ENCODE assay signal across 14 cellular contexts in the genomic region with DNA sequence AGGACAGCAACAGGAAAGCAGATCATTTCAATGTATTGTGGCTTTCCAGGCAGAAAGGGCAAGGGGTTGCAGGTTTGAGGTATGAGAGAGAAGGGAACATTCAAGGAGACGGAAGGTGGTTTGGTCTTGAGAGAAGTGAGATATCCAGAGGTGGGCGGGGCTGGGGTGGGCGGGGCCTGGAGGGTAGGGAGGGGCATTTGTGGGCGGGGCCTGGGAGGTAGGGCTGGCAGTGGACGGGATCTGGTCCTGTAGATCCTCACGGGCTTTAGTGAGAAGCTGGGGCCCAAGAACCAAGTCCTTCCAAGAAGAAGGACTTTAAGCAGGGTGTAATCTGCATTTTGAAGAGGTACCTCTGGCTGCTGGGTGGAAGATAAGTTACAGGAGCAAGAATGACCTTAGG.
"Had no signal": no experiment of that assay in that cellular context is flagged by ENCODE, and none has a peak within 500 bp of the region (broad histone marks: within the 10 kb centered on the region; RNA-seq: fewer than 3 reads in every experiment).

No MANE protein-coding gene starts in this region.

- H3K9me3 Mint-ChIP-seq: activated CD4-positive, alpha-beta memory T cell treated with anti-CD3 and anti-CD28 coated beads for 36 hours; activated naive CD8-positive, alpha-beta T cell treated with anti-CD3 and anti-CD28 coated beads for 36 hours; neural crest cell; stimulated activated naive CD8-positive, alpha-beta T cell treated with anti-CD3 and anti-CD28 coated beads, Interleukin-15, Interleukin-2, amounts not matched to agents 100 ng/mL and 50 ng/mL, for 24 hours had no signal

- ATAC-seq: foreskin keratinocyte, heart left ventricle, pancreas had no signal

- H3K4me1 Mint-ChIP-seq: activated naive CD8-positive, alpha-beta T cell treated with anti-CD3 and anti-CD28 coated beads for 36 hours had no signal

- H3K27ac ChIP-seq: breast epithelium, foreskin keratinocyte, heart left ventricle, pancreas had no signal

- H3K9me3 ChIP-seq: pancreas, thoracic aorta had no signal

- H3K4me3 ChIP-seq: breast epithelium, heart left ventricle, pancreas, thoracic aorta had no signal

- H3K4me1 ChIP-seq: breast epithelium, foreskin keratinocyte, pancreas had no signal

- DNase-seq: activated CD4-positive, alpha-beta memory T cell treated with anti-CD3 and anti-CD28 coated beads for 36 hours; activated gamma-delta T cell treated with Interleukin-2 at 50 U/mL for 16 hours; activated naive CD8-positive, alpha-beta T cell treated with anti-CD3 and anti-CD28 coated beads for 36 hours; activated T-cell treated with anti-CD3 and anti-CD28 coated beads, Interleukin-2, amount 50 U/mL, for 48 hours; foreskin keratinocyte; heart left ventricle; retina; stimulated activated CD4-positive, alpha-beta T cell treated with anti-CD3 and anti-CD28 coated beads, Interleukin-15, amount 100 ng/mL, for 24 hours; stimulated activated CD4-positive, alpha-beta T cell treated with anti-CD3 and anti-CD28 coated beads, Interleukin-4, amount 100 ng/mL, for 24 hours had no signal

- H3K27me3 Mint-ChIP-seq: activated naive CD8-positive, alpha-beta T cell treated with anti-CD3 and anti-CD28 coated beads for 36 hours; stimulated activated naive CD8-positive, alpha-beta T cell treated with anti-CD3 and anti-CD28 coated beads, Interleukin-15, Interleukin-2, amounts not matched to agents 100 ng/mL and 50 ng/mL, for 24 hours had no signal

- H3K4me3 Mint-ChIP-seq: activated CD4-positive, alpha-beta memory T cell treated with anti-CD3 and anti-CD28 coated beads for 36 hours; activated naive CD8-positive, alpha-beta T cell treated with anti-CD3 and anti-CD28 coated beads for 36 hours; neural crest cell; stimulated activated naive CD8-positive, alpha-beta T cell treated with anti-CD3 and anti-CD28 coated beads, Interleukin-15, Interleukin-2, amounts not matched to agents 100 ng/mL and 50 ng/mL, for 24 hours had no signal

- H3K27ac Mint-ChIP-seq: activated CD4-positive, alpha-beta memory T cell treated with anti-CD3 and anti-CD28 coated beads for 36 hours; activated naive CD8-positive, alpha-beta T cell treated with anti-CD3 and anti-CD28 coated beads for 36 hours; stimulated activated naive CD8-positive, alpha-beta T cell treated with anti-CD3 and anti-CD28 coated beads, Interleukin-15, Interleukin-2, amounts not matched to agents 100 ng/mL and 50 ng/mL, for 24 hours had no signal

- H3K36me3 Mint-ChIP-seq: activated CD4-positive, alpha-beta memory T cell treated with anti-CD3 and anti-CD28 coated beads for 36 hours; activated naive CD8-positive, alpha-beta T cell treated with anti-CD3 and anti-CD28 coated beads for 36 hours had no signal

- H3K36me3 ChIP-seq: breast epithelium, heart left ventricle, pancreas, thoracic aorta had no signal

- H3K27me3 ChIP-seq: breast epithelium, heart left ventricle, pancreas had no signal
